ENCODE assay signal across 15 cellular contexts in genomic region chr3:181919375-181919774, GRCh38.
"Had no signal": no experiment of that assay in that cellular context is flagged by ENCODE, and none has a peak within 500 bp of the region (broad histone marks: within the 10 kb centered on the region; RNA-seq: fewer than 3 reads in every experiment).

No MANE protein-coding gene starts in this region.

- ATAC-seq: activated CD4-positive, CD25-positive, alpha-beta regulatory T cell treated with anti-CD3 and anti-CD28 coated beads, Interleukin-2, amount 50 U/mL, for 24 hours; gastrocnemius medialis; right lobe of liver; stimulated activated memory B cell treated with anti-CD40 and anti-IgM and Interleukin-4, amounts not matched to agents 10 μg/mL and 1 μg/mL and 100 μg/mL, for 72 hours had no signal

- H3K9me3 ChIP-seq: gastrocnemius medialis, left ventricle myocardium inferior, right lobe of liver, spleen, tibial nerve had no signal

- H3K4me3 ChIP-seq: gastrocnemius medialis, left ventricle myocardium inferior, right lobe of liver, spleen, tibial nerve had no signal

- H3K36me3 ChIP-seq: gastrocnemius medialis, left ventricle myocardium inferior, right lobe of liver, spleen, tibial nerve had no signal

- DNase-seq: activated gamma-delta T cell; activated naive CD8-positive, alpha-beta T cell treated with anti-CD3 and anti-CD28 coated beads, Interleukin-2, amount 10 ng/mL, durations not matched to agents 7 days and 5 days; activated T-cell treated with anti-CD3 and anti-CD28 coated beads, Interleukin-2, amount 50 U/mL, for 24 hours; anterior cingulate cortex; gastrocnemius medialis; islet precursor cell; left ventricle myocardium inferior; mesendoderm; occipital lobe; right lobe of liver; spleen; stimulated activated CD4-positive, alpha-beta T cell treated with anti-CD3 and anti-CD28 coated beads, Interleukin-1b, Interleukin-23, amount 100 ng/mL, for 48 hours had no signal

- H3K4me1 ChIP-seq: gastrocnemius medialis, left ventricle myocardium inferior, right lobe of liver, spleen, tibial nerve had no signal

- H3K27me3 ChIP-seq: gastrocnemius medialis, right lobe of liver, spleen, tibial nerve had no signal

- H3K27ac ChIP-seq: gastrocnemius medialis, left ventricle myocardium inferior, right lobe of liver, spleen, tibial nerve had no signal
